ENCODE assay signal across 1 cellular context in genomic region chr16:75559564-75560372, GRCh38.
A peak's percentile ranks its signal among the peaks of the same experiment; 100 is the strongest.
TF ChIP-seq lines count a peak whose summit lies in the region.

No MANE protein-coding gene starts in this region.

TF ChIP-seq in K562, 482 proteins besides CTCF, POLR2A, EP300 and RAD21 (continued from another document and continues in another):
- TF ChIP-seq PBX2 (CRISPR knock-in tag; IDR thresholded peaks at IDR 0.05; ENCODE audit: low read depth) (no peak), PBX2 (tag; conservative IDR thresholded peaks at IDR 0.05; ENCODE audit: low read depth) (no peak), HEY1 (CRISPR knock-in tag; IDR thresholded peaks at IDR 0.05; ENCODE audit: borderline replicate concordance) (no peak), ZFP30 (CRISPR knock-in tag; IDR thresholded peaks at IDR 0.05; ENCODE audit: borderline replicate concordance) (no peak), CCNT2 (IDR thresholded peaks at IDR 0.05; ENCODE audit: borderline replicate concordance, extremely low read depth, insufficient read length, low read depth, low read length) (no peak), KDM5B (IDR thresholded peaks at IDR 0.05; ENCODE audit: insufficient replicate concordance, low read depth, low read length) (peak; percentile 61), NFRKB (IDR thresholded peaks at IDR 0.05; ENCODE audit: low read depth) (0 out of 2 replicates have a peak, but pooled peaks have one; percentile 52), ZZZ3 (IDR thresholded peaks at IDR 0.05) (no peak), HOXB6 (CRISPR knock-in tag; IDR thresholded peaks at IDR 0.05; ENCODE audit: borderline replicate concordance) (no peak), ATF1 (CRISPR knock-in tag; IDR thresholded peaks at IDR 0.05) (no peak), ATF1 (tag; IDR thresholded peaks at IDR 0.05) (peak; percentile 50; the same call in 1 of the 2 replicates), ZNF124 (CRISPR knock-in tag; IDR thresholded peaks at IDR 0.05) (no peak), ZNF134 (CRISPR knock-in tag; conservative IDR thresholded peaks at IDR 0.05) (no peak), HMG20A (CRISPR knock-in tag; conservative IDR thresholded peaks at IDR 0.05) (no peak), RBM15 (IDR thresholded peaks at IDR 0.05; ENCODE audit: insufficient read depth, low read length) (no peak), NONO (IDR thresholded peaks at IDR 0.05; ENCODE audit: low read depth in 2 of 2, low read length in 1 of 2) (no peak), MAFK (IDR thresholded peaks at IDR 0.05; ENCODE audit: low read length) (peak; percentile 28; the same call in 1 of the 2 replicates), ERF (CRISPR knock-in tag; IDR thresholded peaks at IDR 0.05) (no peak), ATF4 (CRISPR knock-in tag; IDR thresholded peaks at IDR 0.05) (no peak), AFF4 (CRISPR knock-in tag; IDR thresholded peaks at IDR 0.05) (no peak), ZNF263 (CRISPR knock-in tag; IDR thresholded peaks at IDR 0.05; ENCODE audit: borderline replicate concordance) (no peak), MYC (IDR thresholded peaks at IDR 0.05; ENCODE audit: low read depth, low read length) (no peak), MYC (CRISPR knock-in tag; IDR thresholded peaks at IDR 0.05; ENCODE audit: borderline replicate concordance, low read depth) (no peak), PHTF2 (CRISPR knock-in tag; IDR thresholded peaks at IDR 0.05) (no peak), ZNF449 (CRISPR knock-in tag; IDR thresholded peaks at IDR 0.05) (no peak), RAD51 (IDR thresholded peaks at IDR 0.05; ENCODE audit: borderline replicate concordance, low read depth) (no peak), HES1 (IDR thresholded peaks at IDR 0.05; ENCODE audit: low read depth) (no peak), BRD9 (IDR thresholded peaks at IDR 0.05; ENCODE audit: low read depth, partially characterized antibody) (peak; percentile 26), ZNF274 (IDR thresholded peaks at IDR 0.05; ENCODE audit: borderline replicate concordance, low read depth, low read length) (no peak), ZNF512 (tag; IDR thresholded peaks at IDR 0.05) (no peak), TAF1 (IDR thresholded peaks at IDR 0.05; ENCODE audit: control insufficient read depth, extremely low read depth, insufficient read depth, low read length, severe bottlenecking) (peak; percentile 67), EP400 (IDR thresholded peaks at IDR 0.05) (0 out of 2 replicates have a peak, but pooled peaks have one; percentile 28), NUFIP1 (IDR thresholded peaks at IDR 0.05; ENCODE audit: partially characterized antibody) (no peak), ZNF239 (CRISPR knock-in tag; IDR thresholded peaks at IDR 0.05) (no peak), SNRNP70 (optimal IDR thresholded peaks at IDR 0.05; ENCODE audit: low read depth, low read length) (no peak), CBFA2T3 (IDR thresholded peaks at IDR 0.05) (no peak), ZNF311 (CRISPR knock-in tag; IDR thresholded peaks at IDR 0.05) (no peak), BRCA1 (IDR thresholded peaks at IDR 0.05) (no peak), BRCA1 (CRISPR knock-in tag; IDR thresholded peaks at IDR 0.05) (no peak), WHSC1 (IDR thresholded peaks at IDR 0.05; ENCODE audit: low read length) (no peak), MCM7 (IDR thresholded peaks at IDR 0.05) (no peak), TARDBP (IDR thresholded peaks at IDR 0.05) (no peak), MTA2 (IDR thresholded peaks at IDR 0.05; ENCODE audit: low read depth) (no peak), FOXA3 (CRISPR knock-in tag; conservative IDR thresholded peaks at IDR 0.05 in 1 of 2, IDR thresholded peaks at IDR 0.05 in 1 of 2) (peak in 1 of 2 experiments; percentile 45; a peak in 1 of 4 replicates), ZEB2 (IDR thresholded peaks at IDR 0.05) (no peak), GTF2E2 (tag; IDR thresholded peaks at IDR 0.05) (no peak; the same call in 1 of the 2 replicates), NFE2L1 (tag; IDR thresholded peaks at IDR 0.05; ENCODE audit: borderline replicate concordance, low read depth) (no peak), ZNF551 (CRISPR knock-in tag; IDR thresholded peaks at IDR 0.05) (no peak), SMARCC2 (IDR thresholded peaks at IDR 0.05; ENCODE audit: low read depth) (no peak), STAT5A (IDR thresholded peaks at IDR 0.05; ENCODE audit: borderline replicate concordance, low read length) (peak; percentile 51), MBD2 (IDR thresholded peaks at IDR 0.05; ENCODE audit: borderline replicate concordance, low read depth) (no peak), PTBP1 (IDR thresholded peaks at IDR 0.05; ENCODE audit: low read depth, low read length) (no peak), ZFX (CRISPR knock-in tag; IDR thresholded peaks at IDR 0.05) (no peak), E2F5 (CRISPR knock-in tag; IDR thresholded peaks at IDR 0.05) (no peak), DNMT1 (IDR thresholded peaks at IDR 0.05) (no peak), ZNF699 (CRISPR knock-in tag; IDR thresholded peaks at IDR 0.05; ENCODE audit: insufficient replicate concordance) (no peak), HBP1 (CRISPR knock-in tag; IDR thresholded peaks at IDR 0.05) (no peak), ZNF778 (CRISPR knock-in tag; IDR thresholded peaks at IDR 0.05) (no peak), PML (IDR thresholded peaks at IDR 0.05; ENCODE audit: low read length) (no peak; the same call in 1 of the 2 replicates), HDAC1 (IDR thresholded peaks at IDR 0.05) (peak in 1 of 2 experiments; percentile 46; a peak in 1 of 4 replicates), ZNF57 (CRISPR knock-in tag; IDR thresholded peaks at IDR 0.05) (no peak), SNAPC5 (CRISPR knock-in tag; IDR thresholded peaks at IDR 0.05) (no peak), DIDO1 (tag; IDR thresholded peaks at IDR 0.05; ENCODE audit: low read depth) (no peak), ZNF785 (CRISPR knock-in tag; IDR thresholded peaks at IDR 0.05) (no peak), TRIM25 (IDR thresholded peaks at IDR 0.05; ENCODE audit: borderline replicate concordance) (no peak)
